In genomic region chr18:50151876-50152275, GRCh38 we compare ENCODE assay signal across 18 cellular contexts. TPM values are rescaled to one million over a fixed set of nuclear protein-coding genes. Genes with fewer than 3 reads are reported as not detected.
A peak's percentile ranks its signal among the peaks of the same experiment; 100 is the strongest.
DNase-seq lines count a peak whose midpoint lies in the region; ATAC-seq and TF ChIP-seq lines count a peak whose summit lies in the region.
"Had no signal": no experiment of that assay in that cellular context is flagged by ENCODE, and none has a peak within 500 bp of the region (broad histone marks: within the 10 kb centered on the region; RNA-seq: fewer than 3 reads in every experiment).

No MANE protein-coding gene starts in this region.

- no peak overlapping the region for H2AFZ ChIP-seq in PC-3 (ENCODE audit: low read length)

- CTCF ChIA-PET in PC-3 (lab: Charles Lee): no interaction called here

- no peaks in the 10 kb centered on the region for H3K27me3 ChIP-seq in PC-3 (ENCODE audit: low read length)
- no peaks in the 10 kb centered on the region for H3K27me3 ChIP-seq in esophagus muscularis mucosa
- H3K27me3 ChIP-seq: BLaER1 treated with 17β-estradiol and CSF1 and Interleukin-3, amounts not matched to agents 10 nM and 100 nM; SJSA1; transverse colon had no signal

- POLR2A ChIA-PET in PC-3 (lab: Charles Lee; ENCODE audit: unreplicated experiment): no interaction called here

- H3K4me3 ChIP-seq in PC-3 (ENCODE audit: low read length): no peak overlapping the region
- no peak overlapping the region for H3K4me3 ChIP-seq in choroid plexus epithelial cell (ENCODE audit: low read depth, low read length)
- no peak overlapping the region for H3K4me3 ChIP-seq in retinal pigment epithelial cell (ENCODE audit: low read length)
- H3K4me3 ChIP-seq in esophagus muscularis mucosa: no peak overlapping the region
- H3K4me3 ChIP-seq: BLaER1 treated with 17β-estradiol and CSF1 and Interleukin-3, amounts not matched to agents 10 nM and 100 nM; coronary artery; prostate gland; SJSA1; transverse colon had no signal

- no peaks in the 10 kb centered on the region for H4K20me1 ChIP-seq in PC-3 (ENCODE audit: low read length)
- H4K20me1 ChIP-seq: BLaER1 treated with 17β-estradiol and CSF1 and Interleukin-3, amounts not matched to agents 10 nM and 100 nM had no signal

- H3F3A ChIP-seq in PC-3 (ENCODE audit: low read length, unreplicated experiment): peaks cover 5% of the 10 kb centered on the region

- H3K4me1 ChIP-seq in PC-3 (ENCODE audit: insufficient read depth, low read length) (peaks cover 40% of the 10 kb centered on the region), esophagus muscularis mucosa (no peaks in the 10 kb centered on the region)
- H3K4me1 ChIP-seq: BLaER1 treated with 17β-estradiol and CSF1 and Interleukin-3, amounts not matched to agents 10 nM and 100 nM; prostate gland; SJSA1 had no signal

- H3K9me3 ChIP-seq in PC-3 (ENCODE audit: low read length): no peaks in the 10 kb centered on the region
- H3K9me3 ChIP-seq in esophagus muscularis mucosa: no peaks in the 10 kb centered on the region
- H3K9me3 ChIP-seq: prostate gland, SJSA1, transverse colon had no signal

- BruUV-seq in PC-3 (replicated peaks; lab: Mats Ljungman, UMichigan): no TSS peak

- 0 out of 2 replicates have a peak, but pooled peaks cover 6% of the 10 kb centered on the region for H3K79me2 ChIP-seq in PC-3 (ENCODE audit: low read length)

- TF ChIP-seq CTCF in PC-3 (conservative IDR thresholded peaks at IDR 0.05; ENCODE audit: low read depth, low read length): no peak
- TF ChIP-seq CTCF in choroid plexus epithelial cell (conservative IDR thresholded peaks at IDR 0.05; ENCODE audit: low read depth, low read length): no peak
- no peak for TF ChIP-seq CTCF in retinal pigment epithelial cell (conservative IDR thresholded peaks at IDR 0.05; ENCODE audit: low read depth, low read length)
- no peak for TF ChIP-seq CTCF in esophagus muscularis mucosa (IDR thresholded peaks at IDR 0.05)

- TF ChIP-seq POLR2A in esophagus muscularis mucosa (IDR thresholded peaks at IDR 0.05; ENCODE audit: low read depth): no peak

- no peaks in the 10 kb centered on the region for H3K36me3 ChIP-seq in PC-3 (ENCODE audit: low read depth, low read length)
- H3K36me3 ChIP-seq in esophagus muscularis mucosa: no peaks in the 10 kb centered on the region
- H3K36me3 ChIP-seq: BLaER1 treated with 17β-estradiol and CSF1 and Interleukin-3, amounts not matched to agents 10 nM and 100 nM; prostate gland; SJSA1; transverse colon had no signal

- peak overlapping the region; percentile 61 for H3K9ac ChIP-seq in PC-3 (ENCODE audit: low read length)
- H3K9ac ChIP-seq: BLaER1 treated with 17β-estradiol and CSF1 and Interleukin-3, amounts not matched to agents 10 nM and 100 nM had no signal

- ATAC-seq in PC-3: peak; percentile 22; the same call in 1 of the 2 replicates
- ATAC-seq in SK-N-SH treated with all-trans-retinoic acid at 6 μM for 48 hours: no peak
- ATAC-seq: stimulated activated naive B cell treated with anti-CD40 and anti-IgM and Interleukin-4, amounts not matched to agents 10 μg/mL and 1 μg/mL and 100 μg/mL, for 72 hours had no signal

- WGBS in esophagus muscularis mucosa: 71% methylated on average over 8 of the region's 8 CpGs

- peak; percentile 93 for DNase-seq in HT1080 (ENCODE audit: low read depth)
- peak; percentile 68 for DNase-seq in PC-3
- peak; percentile 32 for DNase-seq in choroid plexus epithelial cell (ENCODE audit: low read depth)
- peak; percentile 35 for DNase-seq in retinal pigment epithelial cell (ENCODE audit: low read depth)
- DNase-seq in esophagus muscularis mucosa (ENCODE audit: extremely low spot score): no peak
- no peak for DNase-seq in cortex of kidney (lab: John Stamatoyannopoulos, UW)
- DNase-seq: activated CD4-positive, CD25-positive, alpha-beta regulatory T cell treated with anti-CD3 and anti-CD28 coated beads, Interleukin-2, amount 50 U/mL, for 72 hours; activated gamma-delta T cell; kidney; NCI-H510A; stimulated activated naive B cell treated with anti-CD40 and anti-IgM and Interleukin-4, amounts not matched to agents 10 μg/mL and 1 μg/mL and 100 μg/mL, for 72 hours; transverse colon had no signal

- H3K4me2 ChIP-seq in PC-3 (ENCODE audit: low read length): peak overlapping the region; percentile 57
- H3K4me2 ChIP-seq: BLaER1 treated with 17β-estradiol and CSF1 and Interleukin-3, amounts not matched to agents 10 nM and 100 nM had no signal

- H3K27ac ChIP-seq in PC-3 (ENCODE audit: low read length): peak overlapping the region; percentile 89
- H3K27ac ChIP-seq in esophagus muscularis mucosa (replicated peaks in 1 of 4): no peak overlapping the region
- H3K27ac ChIP-seq: BLaER1 treated with 17β-estradiol and CSF1 and Interleukin-3, amounts not matched to agents 10 nM and 100 nM; coronary artery; prostate gland; SJSA1; transverse colon had no signal

- H3K9me2 ChIP-seq in PC-3 (replicated peaks; ENCODE audit: low read length): no peaks in the 10 kb centered on the region

- TF ChIP-seq EP300 in esophagus muscularis mucosa (IDR thresholded peaks at IDR 0.05): no peak

- intact Hi-C loops in PC-3 (cut with micrococcal nuclease): no loop called here
- intact Hi-C loops in esophagus muscularis mucosa (cut with DNase I): no loop called here

TF ChIP-seq in SK-N-SH treated with all-trans-retinoic acid at 6 μM for 48 hours, 23 proteins besides CTCF, POLR2A, EP300 and RAD21:
- TF ChIP-seq ARNTL (CRISPR knock-in tag; IDR thresholded peaks at IDR 0.05; ENCODE audit: borderline replicate concordance, low read depth): no peak
- no peak for TF ChIP-seq ZNF8 (CRISPR knock-in tag; IDR thresholded peaks at IDR 0.05)
- no peak for TF ChIP-seq ZFP3 (CRISPR knock-in tag; IDR thresholded peaks at IDR 0.05)
- no peak for TF ChIP-seq CSDC2 (CRISPR knock-in tag; IDR thresholded peaks at IDR 0.05)
TF ChIP-seq in SK-N-SH treated with all-trans-retinoic acid at 6 μM for 48 hours: peak in this region for 0.

RNA-seq across cellular contexts. Expression of gene MYO5B, which starts 43.1 kb away (rescaled TPM):
- 12.8 and 16.2 TPM in 2 replicates for total RNA-seq in HT1080 (2014; rRNA removed; shearing (Covaris generic))
- 9.3 and 9.6 TPM in 2 replicates for polyA plus RNA-seq in HT1080 (2015; cell fraction: cytosol; rRNA removed)
- polyA plus RNA-seq in HT1080 (2015; cell fraction: nucleus; rRNA removed): 5.9 and 9.5 TPM in 2 replicates
- total RNA-seq in PC-3 (2014; rRNA removed): 10.4 and 10.7 TPM in 2 replicates
- total RNA-seq in esophagus muscularis mucosa: 10 to 100 TPM in 1 of 4 donors, 1 to 10 TPM in 3; 2.0 to 13.9 (median 5.3) TPM
- total RNA-seq: OCI-LY7 had no signal

Comparison
In these comparisons a context has a peak if more than half of its experiments do, and no peak if none do; other contexts are left out.
1. DNase-seq: peak in HT1080 (single experiment), PC-3 (single experiment), choroid plexus epithelial cell (single experiment) and retinal pigment epithelial cell (single experiment); none in esophagus muscularis mucosa (single experiment) and cortex of kidney (single experiment).